ENCODE assay signal across 10 cellular contexts in genomic region chr18:5268874-5269273, GRCh38.
"Had no signal": no experiment of that assay in that cellular context is flagged by ENCODE, and none has a peak within 500 bp of the region (broad histone marks: within the 10 kb centered on the region; RNA-seq: fewer than 3 reads in every experiment).

No MANE protein-coding gene starts in this region.

- H3K4me3 Mint-ChIP-seq: IgD-negative memory B cell had no signal

- H3K9ac ChIP-seq: GM23248, KMS-11 had no signal

- H3K4me2 ChIP-seq: KMS-11 had no signal

- H3K36me3 ChIP-seq: HAP-1 had no signal

- H3K27ac ChIP-seq: GM23248, KMS-11 had no signal

- H3K4me3 ChIP-seq: GM23248, HAP-1 had no signal

- H3K4me1 ChIP-seq: HAP-1 had no signal

- H3K27ac Mint-ChIP-seq: IgD-negative memory B cell had no signal

- ATAC-seq: HCT116 had no signal

- DNase-seq: GM23248, GOT3, H7, Karpas-422, KBM-7 had no signal

- H3K4me1 Mint-ChIP-seq: IgD-negative memory B cell had no signal

- H2AFZ ChIP-seq: GM23248 had no signal

- H3K36me3 Mint-ChIP-seq: IgD-negative memory B cell had no signal

- FAIRE-seq: HTR-8/SVneo had no signal

- H3K9me3 ChIP-seq: HAP-1 had no signal
